ENCODE assay signal across 11 cellular contexts in genomic region chr18:50069422-50069821, GRCh38.
"Had no signal": no experiment of that assay in that cellular context is flagged by ENCODE, and none has a peak within 500 bp of the region (broad histone marks: within the 10 kb centered on the region; RNA-seq: fewer than 3 reads in every experiment).

No MANE protein-coding gene starts in this region.

- H3K4me3 Mint-ChIP-seq: GM23338, H9, HFFc6 had no signal

- H3K4me3 ChIP-seq: GM23248, GM23338, HAP-1 had no signal

- H3K9me3 Mint-ChIP-seq: GM23338, H9, HFFc6 had no signal

- H3K4me2 ChIP-seq: GM23338 had no signal

- H3K9ac ChIP-seq: GM23248 had no signal

- ATAC-seq: GM23338, HCT116 had no signal

- FAIRE-seq: H1, H54 had no signal

- DNase-seq: GM23248, GOT3, H7, H9, HCEC 1CT, HFFc6 had no signal

- H3K36me3 ChIP-seq: HAP-1 had no signal

- H3K9me3 ChIP-seq: HAP-1 had no signal

- H3K27ac Mint-ChIP-seq: GM23338, HFFc6 had no signal

- H2AFZ ChIP-seq: GM23248, GM23338 had no signal

- H3K4me1 ChIP-seq: HAP-1 had no signal

- H3K27ac ChIP-seq: GM23248 had no signal
